1 cellular context compared by ENCODE assay signal in the genomic region with DNA sequence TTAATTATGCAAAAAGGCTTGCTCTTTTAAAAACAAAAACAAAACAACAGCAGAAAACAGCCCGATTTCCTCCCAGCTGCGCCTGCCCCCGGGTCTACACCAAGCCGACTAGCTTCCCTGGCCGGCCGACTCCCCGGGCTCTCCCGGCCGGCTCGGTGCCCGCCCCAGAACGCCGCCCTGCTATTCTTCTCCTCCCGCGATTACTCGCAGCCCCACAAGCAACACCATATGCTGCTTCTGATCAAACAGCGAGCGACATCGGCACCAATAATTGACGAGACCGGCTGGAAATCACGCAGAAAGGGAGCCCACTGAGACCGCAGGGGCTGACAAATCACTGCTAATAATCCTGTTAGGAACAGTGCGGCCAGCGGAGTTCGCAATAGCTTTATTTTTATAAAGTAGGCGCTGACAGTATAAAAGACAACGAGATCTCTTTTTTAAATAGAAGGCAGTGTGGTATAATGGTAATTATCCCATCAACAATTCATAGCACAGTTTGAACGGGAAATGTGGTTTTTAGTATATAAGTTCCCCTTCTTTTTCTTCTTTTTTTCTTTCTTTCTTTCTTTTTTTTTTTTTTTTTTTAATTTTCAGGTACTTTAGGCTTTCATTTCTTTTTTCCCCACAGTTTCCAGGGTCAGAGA.
TF ChIP-seq lines count a peak whose summit lies in the region.

No MANE protein-coding gene starts in this region.

TF ChIP-seq in HEK293, 187 proteins besides CTCF, POLR2A, EP300 and RAD21 (continued from another document):
- TF ChIP-seq, protein P1, sequence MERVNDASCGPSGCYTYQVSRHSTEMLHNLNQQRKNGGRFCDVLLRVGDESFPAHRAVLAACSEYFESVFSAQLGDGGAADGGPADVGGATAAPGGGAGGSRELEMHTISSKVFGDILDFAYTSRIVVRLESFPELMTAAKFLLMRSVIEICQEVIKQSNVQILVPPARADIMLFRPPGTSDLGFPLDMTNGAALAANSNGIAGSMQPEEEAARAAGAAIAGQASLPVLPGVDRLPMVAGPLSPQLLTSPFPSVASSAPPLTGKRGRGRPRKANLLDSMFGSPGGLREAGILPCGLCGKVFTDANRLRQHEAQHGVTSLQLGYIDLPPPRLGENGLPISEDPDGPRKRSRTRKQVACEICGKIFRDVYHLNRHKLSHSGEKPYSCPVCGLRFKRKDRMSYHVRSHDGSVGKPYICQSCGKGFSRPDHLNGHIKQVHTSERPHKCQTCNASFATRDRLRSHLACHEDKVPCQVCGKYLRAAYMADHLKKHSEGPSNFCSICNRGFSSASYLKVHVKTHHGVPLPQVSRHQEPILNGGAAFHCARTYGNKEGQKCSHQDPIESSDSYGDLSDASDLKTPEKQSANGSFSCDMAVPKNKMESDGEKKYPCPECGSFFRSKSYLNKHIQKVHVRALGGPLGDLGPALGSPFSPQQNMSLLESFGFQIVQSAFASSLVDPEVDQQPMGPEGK (tag by site-specific recombination; IDR thresholded peaks at IDR 0.05), result peak; percentile 56; the same call in 1 of the 2 replicates
- TF ChIP-seq ZNF473 (tag by site-specific recombination; IDR thresholded peaks at IDR 0.05), result no peak
- TF ChIP-seq, protein P2, sequence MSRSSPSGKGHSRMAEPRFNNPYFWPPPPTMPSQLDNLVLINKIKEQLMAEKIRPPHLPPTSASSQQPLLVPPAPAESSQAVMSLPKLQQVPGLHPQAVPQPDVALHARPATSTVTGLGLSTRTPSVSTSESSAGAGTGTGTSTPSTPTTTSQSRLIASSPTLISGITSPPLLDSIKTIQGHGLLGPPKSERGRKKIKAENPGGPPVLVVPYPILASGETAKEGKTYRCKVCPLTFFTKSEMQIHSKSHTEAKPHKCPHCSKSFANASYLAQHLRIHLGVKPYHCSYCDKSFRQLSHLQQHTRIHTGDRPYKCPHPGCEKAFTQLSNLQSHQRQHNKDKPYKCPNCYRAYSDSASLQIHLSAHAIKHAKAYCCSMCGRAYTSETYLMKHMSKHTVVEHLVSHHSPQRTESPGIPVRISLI (tag by site-specific recombination; IDR thresholded peaks at IDR 0.05), result peak; percentile 83; the same call in 1 of the 2 replicates
- peak; percentile 27; the same call in 1 of the 2 replicates for TF ChIP-seq SP7 (tag by site-specific recombination; IDR thresholded peaks at IDR 0.05)
- TF ChIP-seq, protein P3, sequence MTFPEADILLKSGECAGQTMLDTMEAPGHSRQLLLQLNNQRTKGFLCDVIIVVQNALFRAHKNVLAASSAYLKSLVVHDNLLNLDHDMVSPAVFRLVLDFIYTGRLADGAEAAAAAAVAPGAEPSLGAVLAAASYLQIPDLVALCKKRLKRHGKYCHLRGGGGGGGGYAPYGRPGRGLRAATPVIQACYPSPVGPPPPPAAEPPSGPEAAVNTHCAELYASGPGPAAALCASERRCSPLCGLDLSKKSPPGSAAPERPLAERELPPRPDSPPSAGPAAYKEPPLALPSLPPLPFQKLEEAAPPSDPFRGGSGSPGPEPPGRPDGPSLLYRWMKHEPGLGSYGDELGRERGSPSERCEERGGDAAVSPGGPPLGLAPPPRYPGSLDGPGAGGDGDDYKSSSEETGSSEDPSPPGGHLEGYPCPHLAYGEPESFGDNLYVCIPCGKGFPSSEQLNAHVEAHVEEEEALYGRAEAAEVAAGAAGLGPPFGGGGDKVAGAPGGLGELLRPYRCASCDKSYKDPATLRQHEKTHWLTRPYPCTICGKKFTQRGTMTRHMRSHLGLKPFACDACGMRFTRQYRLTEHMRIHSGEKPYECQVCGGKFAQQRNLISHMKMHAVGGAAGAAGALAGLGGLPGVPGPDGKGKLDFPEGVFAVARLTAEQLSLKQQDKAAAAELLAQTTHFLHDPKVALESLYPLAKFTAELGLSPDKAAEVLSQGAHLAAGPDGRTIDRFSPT (tag by site-specific recombination; IDR thresholded peaks at IDR 0.05), result no peak
- TF ChIP-seq ZNF555 (tag by site-specific recombination; conservative IDR thresholded peaks at IDR 0.05), result no peak
- peak; percentile 61 for TF ChIP-seq ZXDB (tag by site-specific recombination; IDR thresholded peaks at IDR 0.05)
- TF ChIP-seq ZNF341 (tag by site-specific recombination; IDR thresholded peaks at IDR 0.05; ENCODE audit: low read depth), result peak; percentile 94
- peak; percentile 49; the same call in 1 of the 2 replicates for TF ChIP-seq ZNF2 (tag by site-specific recombination; IDR thresholded peaks at IDR 0.05)
- TF ChIP-seq, protein P4, sequence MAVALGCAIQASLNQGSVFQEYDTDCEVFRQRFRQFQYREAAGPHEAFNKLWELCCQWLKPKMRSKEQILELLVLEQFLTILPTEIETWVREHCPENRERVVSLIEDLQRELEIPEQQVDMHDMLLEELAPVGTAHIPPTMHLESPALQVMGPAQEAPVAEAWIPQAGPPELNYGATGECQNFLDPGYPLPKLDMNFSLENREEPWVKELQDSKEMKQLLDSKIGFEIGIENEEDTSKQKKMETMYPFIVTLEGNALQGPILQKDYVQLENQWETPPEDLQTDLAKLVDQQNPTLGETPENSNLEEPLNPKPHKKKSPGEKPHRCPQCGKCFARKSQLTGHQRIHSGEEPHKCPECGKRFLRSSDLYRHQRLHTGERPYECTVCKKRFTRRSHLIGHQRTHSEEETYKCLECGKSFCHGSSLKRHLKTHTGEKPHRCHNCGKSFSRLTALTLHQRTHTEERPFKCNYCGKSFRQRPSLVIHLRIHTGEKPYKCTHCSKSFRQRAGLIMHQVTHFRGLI (tag by site-specific recombination; IDR thresholded peaks at IDR 0.05), result 0 out of 2 replicates have a peak, but pooled peaks have one; percentile 27
- TF ChIP-seq ZNF624 (tag by site-specific recombination; IDR thresholded peaks at IDR 0.05), result no peak
- TF ChIP-seq ZNF324 (tag by site-specific recombination; IDR thresholded peaks at IDR 0.05), result no peak
- peak; percentile 36 for TF ChIP-seq ZNF335 (tag by site-specific recombination; conservative IDR thresholded peaks at IDR 0.05)
- TF ChIP-seq ZNF501 (tag by site-specific recombination; IDR thresholded peaks at IDR 0.05), result 0 out of 2 replicates have a peak, but pooled peaks have one; percentile 22
- no peak for TF ChIP-seq ZBTB21 (tag by site-specific recombination; IDR thresholded peaks at IDR 0.05)
- 0 out of 2 replicates have a peak, but pooled peaks have one; percentile 25 for TF ChIP-seq OSR2 (tag by site-specific recombination; IDR thresholded peaks at IDR 0.05)
- TF ChIP-seq KLF1 (tag by site-specific recombination; IDR thresholded peaks at IDR 0.05), result no peak
- peak; percentile 84; the same call in 1 of the 2 replicates for TF ChIP-seq ZBTB20 (tag by site-specific recombination; IDR thresholded peaks at IDR 0.05)
- TF ChIP-seq ZNF561 (tag by site-specific recombination; IDR thresholded peaks at IDR 0.05; ENCODE audit: borderline replicate concordance), result peak; percentile 24; the same call in 1 of the 2 replicates
- TF ChIP-seq SCRT2 (tag by site-specific recombination; IDR thresholded peaks at IDR 0.05), result peak; percentile 51
- TF ChIP-seq ZNF311 (tag by site-specific recombination; IDR thresholded peaks at IDR 0.05; ENCODE audit: borderline replicate concordance), result no peak
- peak; percentile 52; the same call in 1 of the 2 replicates for TF ChIP-seq ZIC2 (tag by site-specific recombination; IDR thresholded peaks at IDR 0.05)
- TF ChIP-seq ZFP37 (tag by site-specific recombination; IDR thresholded peaks at IDR 0.05), result 0 out of 2 replicates have a peak, but pooled peaks have one; percentile 43
- 0 out of 2 replicates have a peak, but pooled peaks have one; percentile 66 for TF ChIP-seq ZNF391 (tag by site-specific recombination; IDR thresholded peaks at IDR 0.05; ENCODE audit: borderline replicate concordance, low read depth)
- TF ChIP-seq KLF8 (tag by site-specific recombination; IDR thresholded peaks at IDR 0.05), result peak; percentile 39; the same call in 1 of the 2 replicates
- TF ChIP-seq ZBTB17 (tag by site-specific recombination; IDR thresholded peaks at IDR 0.05), result peak; percentile 71; the same call in 1 of the 2 replicates
- TF ChIP-seq ZNF768 (tag by site-specific recombination; IDR thresholded peaks at IDR 0.05), result no peak
